In the genomic region with DNA sequence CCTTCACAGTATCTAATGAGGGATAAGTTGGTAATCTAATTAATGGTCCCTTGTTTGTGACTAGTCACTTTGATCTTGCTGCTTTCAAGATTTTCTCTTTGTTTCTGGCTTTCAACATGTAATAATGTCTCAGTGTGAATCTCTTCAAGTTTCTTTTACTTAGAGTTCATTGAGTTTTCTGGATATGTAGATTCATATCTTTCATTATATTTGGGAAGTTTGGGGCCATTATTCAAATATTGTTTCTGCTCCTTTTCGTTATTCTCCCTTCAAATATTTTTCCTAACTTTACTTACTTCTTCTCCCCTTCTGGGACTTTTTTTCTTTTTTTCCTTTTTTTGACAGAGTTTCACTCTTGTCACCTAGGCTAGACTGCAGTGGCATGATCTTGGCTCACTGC, we compare ENCODE assay signal across 9 cellular contexts. TPM values are rescaled to one million over a fixed set of nuclear protein-coding genes. Genes with fewer than 3 reads are reported as not detected.
"Had no signal": no experiment of that assay in that cellular context is flagged by ENCODE, and none has a peak within 500 bp of the region (broad histone marks: within the 10 kb centered on the region; RNA-seq: fewer than 3 reads in every experiment).

No MANE protein-coding gene starts in this region.

- DNase-seq: GDM1, GF-D8 had no signal

- ATAC-seq: GM12878 had no signal

- H3K4me3 ChIP-seq: GM12878 had no signal

- FAIRE-seq: G401.6, GM12878, GM12891, GM12892, GM18507, GM19239 had no signal

RNA-seq across cellular contexts. Expression of gene APCDD1, which starts 50.3 kb away (rescaled TPM):
- total RNA-seq: G401, GM12878 had no signal
- polyA plus RNA-seq: GM12878 had no signal
